In genomic region chr2:216146573-216146972, GRCh38 we compare ENCODE assay signal across 32 cellular contexts. TPM values are rescaled to one million over a fixed set of nuclear protein-coding genes. Genes with fewer than 3 reads are reported as not detected.
DNase-seq lines count a peak whose midpoint lies in the region; ATAC-seq and TF ChIP-seq lines count a peak whose summit lies in the region.
"Had no signal": no experiment of that assay in that cellular context is flagged by ENCODE, and none has a peak within 500 bp of the region (broad histone marks: within the 10 kb centered on the region; RNA-seq: fewer than 3 reads in every experiment).

No MANE protein-coding gene starts in this region.

- H3K36me3 ChIP-seq in neutrophil = peaks cover 95% of the 10 kb centered on the region
- peaks cover 8 to 98% of the 10 kb centered on the region in 2 donors for H3K36me3 ChIP-seq in left lung
- H3K36me3 ChIP-seq: ovary had no signal

- H3K27ac Mint-ChIP-seq in activated naive CD8-positive, alpha-beta T cell = peak overlapping the region; percentile 61
- H3K27ac Mint-ChIP-seq in activated naive CD8-positive, alpha-beta T cell treated with anti-CD3 and anti-CD28 coated beads for 36 hours = no peak overlapping the region
- H3K27ac Mint-ChIP-seq in HFFc6 (peak overlapping the region; percentile 51), chondrocyte (ENCODE audit: unreplicated experiment) (peak overlapping the region; percentile 29)
- H3K27ac Mint-ChIP-seq: type B pancreatic cell had no signal

- no peaks in the 10 kb centered on the region for H3K9me3 ChIP-seq in neutrophil
- no peaks in the 10 kb centered on the region for H3K9me3 ChIP-seq in left lung
- H3K9me3 ChIP-seq: ascending aorta, Caco-2, gastrocnemius medialis, left ventricle myocardium inferior, ovary, SJCRH30 had no signal

- H3K4me1 ChIP-seq in neutrophil (ENCODE audit: control insufficient read depth in 1 of 2, insufficient read depth in 1 of 2, low read depth in 1 of 2, low read length in 1 of 2) (no peaks in the 10 kb centered on the region), left lung (no peaks in the 10 kb centered on the region)
- H3K4me1 ChIP-seq: ascending aorta, Caco-2, SJCRH30 had no signal

- H3K27me3 Mint-ChIP-seq in activated naive CD8-positive, alpha-beta T cell = no peaks in the 10 kb centered on the region
- no peaks in the 10 kb centered on the region for H3K27me3 Mint-ChIP-seq in activated naive CD8-positive, alpha-beta T cell treated with anti-CD3 and anti-CD28 coated beads for 36 hours
- H3K27me3 Mint-ChIP-seq in HFFc6 (ENCODE audit: insufficient read depth) (peaks cover 4% of the 10 kb centered on the region), chondrocyte (ENCODE audit: low read depth) (no peaks in the 10 kb centered on the region)
- H3K27me3 Mint-ChIP-seq: type B pancreatic cell had no signal

- TF ChIP-seq CTCF in HFFc6 (IDR thresholded peaks at IDR 0.05) = no peak
- no peak for TF ChIP-seq CTCF in chondrocyte (IDR thresholded peaks at IDR 0.05)
- TF ChIP-seq CTCF in neutrophil (IDR thresholded peaks at IDR 0.05) = no peak
- TF ChIP-seq CTCF in left lung (IDR thresholded peaks at IDR 0.05) = no peak

- H3K4me3 ChIP-seq in neutrophil (ENCODE audit: low read depth in 1 of 2, low read length in 1 of 2) (no peak overlapping the region), left lung (no peak overlapping the region)
- H3K4me3 ChIP-seq: ascending aorta, gastrocnemius medialis, hepatocyte, left ventricle myocardium inferior, ovary, SJCRH30, smooth muscle cell had no signal

- H3K36me3 Mint-ChIP-seq in activated naive CD8-positive, alpha-beta T cell = peaks cover 6% of the 10 kb centered on the region
- H3K36me3 Mint-ChIP-seq in activated naive CD8-positive, alpha-beta T cell treated with anti-CD3 and anti-CD28 coated beads for 36 hours = peaks cover 33% of the 10 kb centered on the region
- H3K36me3 Mint-ChIP-seq in HFFc6 (ENCODE audit: low read depth) (peaks cover 40% of the 10 kb centered on the region), chondrocyte (ENCODE audit: low read depth) (peaks cover 32% of the 10 kb centered on the region)

- intact Hi-C loops in left lung (cut with DNase I) = no loop called here

- H3K27ac ChIP-seq in neutrophil (peak overlapping the region; percentile 4), left lung (no peak overlapping the region)
- H3K27ac ChIP-seq: ascending aorta, gastrocnemius medialis, hepatocyte, left ventricle myocardium inferior, ovary, SJCRH30 had no signal

- H3K27me3 ChIP-seq in neutrophil (no peaks in the 10 kb centered on the region), left lung (no peaks in the 10 kb centered on the region)
- H3K27me3 ChIP-seq: ascending aorta, gastrocnemius medialis, hepatocyte, ovary, SJCRH30 had no signal

- ATAC-seq in left lung = no peak
- ATAC-seq: activated CD4-positive, CD25-positive, alpha-beta regulatory T cell treated with anti-CD3 and anti-CD28 coated beads, Interleukin-2, amount 50 U/mL, for 24 hours; activated T-cell treated with anti-CD3 and anti-CD28 coated beads, Interleukin-2, amount 50 U/mL, for 4 hours; gastrocnemius medialis had no signal

- H3K9me3 Mint-ChIP-seq in activated naive CD8-positive, alpha-beta T cell (ENCODE audit: low read depth) = no peaks in the 10 kb centered on the region
- no peaks in the 10 kb centered on the region for H3K9me3 Mint-ChIP-seq in activated naive CD8-positive, alpha-beta T cell treated with anti-CD3 and anti-CD28 coated beads for 36 hours
- H3K9me3 Mint-ChIP-seq in HFFc6 (no peaks in the 10 kb centered on the region), chondrocyte (ENCODE audit: low read depth) (no peaks in the 10 kb centered on the region)
- H3K9me3 Mint-ChIP-seq: activated T-cell treated with anti-CD3 and anti-CD28 coated beads, Interleukin-2, amount 50 U/mL, for 4 hours; type B pancreatic cell had no signal

- no peak overlapping the region for H3K4me3 Mint-ChIP-seq in activated naive CD8-positive, alpha-beta T cell
- no peak overlapping the region for H3K4me3 Mint-ChIP-seq in activated naive CD8-positive, alpha-beta T cell treated with anti-CD3 and anti-CD28 coated beads for 36 hours
- H3K4me3 Mint-ChIP-seq in HFFc6 (no peak overlapping the region), chondrocyte (ENCODE audit: unreplicated experiment) (no peak overlapping the region)
- H3K4me3 Mint-ChIP-seq: activated T-cell treated with anti-CD3 and anti-CD28 coated beads, Interleukin-2, amount 50 U/mL, for 4 hours; type B pancreatic cell had no signal

- DNase-seq in activated naive CD8-positive, alpha-beta T cell treated with anti-CD3 and anti-CD28 coated beads for 36 hours = no peak
- no peak for DNase-seq in HFFc6
- DNase-seq in chondrocyte (ENCODE audit: low spot score) = no peak
- DNase-seq in left lung = no peak
- no peak for DNase-seq in cerebellar nuclear complex (lab: John Stamatoyannopoulos, UW)
- no peak for DNase-seq in HuH-7.5 (ENCODE audit: low spot score)
- DNase-seq: ACHN; activated naive CD4-positive, alpha-beta T cell treated with Interleukin-2 at 50 U/mL for 16 hours; activated T-cell treated with anti-CD3 and anti-CD28 coated beads, Interleukin-2, amount 50 U/mL, for 4 hours; Caco-2; caudate nucleus; dermis blood vessel endothelial cell; DMS79; gastrocnemius medialis; GDM1; KBM-7; left ventricle myocardium inferior; NCI-H2029 treated with DMSO at 0.1 percent for 48 hours; NCI-H345; NCI-H748 treated with DMSO at 0.1 percent for 48 hours; ovary; retina; SJCRH30; stimulated activated CD4-positive, alpha-beta T cell treated with anti-CD3 and anti-CD28 coated beads, Interleukin-1b, Interleukin-23, amount 100 ng/mL, for 48 hours; stimulated activated CD8-positive, alpha-beta memory T cell treated with anti-CD3 and anti-CD28 coated beads, Interleukin-4, amount 100 ng/mL, for 48 hours had no signal

- peaks cover 33% of the 10 kb centered on the region for H3K4me1 Mint-ChIP-seq in activated naive CD8-positive, alpha-beta T cell (ENCODE audit: low read depth)
- H3K4me1 Mint-ChIP-seq in activated naive CD8-positive, alpha-beta T cell treated with anti-CD3 and anti-CD28 coated beads for 36 hours = peaks cover 35% of the 10 kb centered on the region
- H3K4me1 Mint-ChIP-seq in HFFc6 (ENCODE audit: low read depth) (peaks cover 63% of the 10 kb centered on the region), chondrocyte (ENCODE audit: low read depth) (peaks cover 22% of the 10 kb centered on the region)

RNA-seq across cellular contexts. Expression of gene XRCC5, which starts 37.4 kb away (rescaled TPM):
- 100 to 1,000 TPM; 585 to 614 TPM for total RNA-seq in activated naive CD8-positive, alpha-beta T cell treated with anti-CD3 and anti-CD28 coated beads for 36 hours
- total RNA-seq in HFFc6 (2021; fragmentation: NEBNext Ultra II Directional; extraction: Animal tissue kit (Norgen Biotek cat#: 25700)) = 100 to 1,000 TPM; 291 to 372 (median 352) TPM
- total RNA-seq in chondrocyte (154 to 236 TPM (median 158 TPM) in 3 replicates), left lung (100 to 1,000 TPM; 212 to 251 TPM)
